Comparison of ENCODE assay signal across 1 cellular context in genomic region chr21:32300117-32300681, GRCh38.
A peak's percentile ranks its signal among the peaks of the same experiment; 100 is the strongest.
TF ChIP-seq lines count a peak whose summit lies in the region.

No MANE protein-coding gene starts in this region.

TF ChIP-seq in K562, 482 proteins besides CTCF, POLR2A, EP300 and RAD21 (continues in another document):
- TF ChIP-seq LEF1 (IDR thresholded peaks at IDR 0.05), result peak; percentile 79; the same call in 1 of the 2 replicates
- TF ChIP-seq KDM2B (CRISPR knock-in tag; IDR thresholded peaks at IDR 0.05), result no peak
- no peak for TF ChIP-seq BACH1 (tag; IDR thresholded peaks at IDR 0.05)
- TF ChIP-seq NR2C2 (CRISPR knock-in tag; IDR thresholded peaks at IDR 0.05), result peak; percentile 63
- no peak for TF ChIP-seq NR2C2 (tag; IDR thresholded peaks at IDR 0.05)
- no peak for TF ChIP-seq ZNF766 (CRISPR knock-in tag; conservative IDR thresholded peaks at IDR 0.05)
- TF ChIP-seq ZNF707 (CRISPR knock-in tag; conservative IDR thresholded peaks at IDR 0.05), result peak; percentile 61
- TF ChIP-seq HMG20A (CRISPR knock-in tag; conservative IDR thresholded peaks at IDR 0.05), result no peak
- no peak for TF ChIP-seq IFI16 (CRISPR knock-in tag; IDR thresholded peaks at IDR 0.05)
- TF ChIP-seq C11orf30 (IDR thresholded peaks at IDR 0.05; ENCODE audit: low read depth), result no peak
- TF ChIP-seq HLTF (IDR thresholded peaks at IDR 0.05), result no peak
- TF ChIP-seq BRF2 (IDR thresholded peaks at IDR 0.05; ENCODE audit: borderline replicate concordance, insufficient read depth, insufficient read length), result no peak
- no peak for TF ChIP-seq CREM (IDR thresholded peaks at IDR 0.05; ENCODE audit: low read depth)
- TF ChIP-seq ELK1 (CRISPR knock-in tag; IDR thresholded peaks at IDR 0.05), result no peak
- TF ChIP-seq RBBP5 (IDR thresholded peaks at IDR 0.05; ENCODE audit: borderline replicate concordance, insufficient read depth, low read length, poor library complexity, severe bottlenecking), result no peak
- no peak for TF ChIP-seq FOS (IDR thresholded peaks at IDR 0.05; ENCODE audit: extremely low read depth, insufficient read length)
- TF ChIP-seq CHD7 (IDR thresholded peaks at IDR 0.05; ENCODE audit: low read depth, low read length), result no peak
- no peak for TF ChIP-seq RAD51 (IDR thresholded peaks at IDR 0.05; ENCODE audit: borderline replicate concordance, low read depth)
- peak in 1 of 2 experiments; percentile 70; a peak in 1 of 3 replicates for TF ChIP-seq CBX3 (IDR thresholded peaks at IDR 0.05; ENCODE audit: borderline replicate concordance in 1 of 2, low read length in 2 of 2)
- TF ChIP-seq ZFP36 (IDR thresholded peaks at IDR 0.05; ENCODE audit: low read depth, low read length, partially characterized antibody), result no peak
- no peak for TF ChIP-seq TCF15 (CRISPR knock-in tag; IDR thresholded peaks at IDR 0.05)
- TF ChIP-seq DPF2 (IDR thresholded peaks at IDR 0.05), result no peak
- no peak for TF ChIP-seq NCOA2 (IDR thresholded peaks at IDR 0.05; ENCODE audit: partially characterized antibody in 2 of 2)
- no peak for TF ChIP-seq ZNF23 (CRISPR knock-in tag; IDR thresholded peaks at IDR 0.05)
- no peak for TF ChIP-seq E2F1 (CRISPR knock-in tag; IDR thresholded peaks at IDR 0.05)
- no peak for TF ChIP-seq THRAP3 (IDR thresholded peaks at IDR 0.05; ENCODE audit: borderline replicate concordance)
- no peak for TF ChIP-seq TCF7 (IDR thresholded peaks at IDR 0.05; ENCODE audit: borderline replicate concordance)
- TF ChIP-seq HSF4 (CRISPR knock-in tag; IDR thresholded peaks at IDR 0.05; ENCODE audit: borderline replicate concordance), result no peak
- TF ChIP-seq POLR3G (IDR thresholded peaks at IDR 0.05; ENCODE audit: extremely low read depth, insufficient read length, insufficient replicate concordance), result no peak
- no peak for TF ChIP-seq RCOR1 (IDR thresholded peaks at IDR 0.05; ENCODE audit: borderline replicate concordance in 1 of 2, low read depth in 2 of 2, low read length in 2 of 2)
- no peak for TF ChIP-seq SMAD2 (IDR thresholded peaks at IDR 0.05; ENCODE audit: low read depth, low read length)
- no peak for TF ChIP-seq PURB (CRISPR knock-in tag; IDR thresholded peaks at IDR 0.05; ENCODE audit: low read depth)
- no peak for TF ChIP-seq KLF13 (tag; IDR thresholded peaks at IDR 0.05; ENCODE audit: borderline replicate concordance, low read depth)
- TF ChIP-seq ZNF75A (CRISPR knock-in tag; IDR thresholded peaks at IDR 0.05), result no peak
- TF ChIP-seq AFF4 (CRISPR knock-in tag; IDR thresholded peaks at IDR 0.05), result no peak
- TF ChIP-seq RERE (CRISPR knock-in tag; IDR thresholded peaks at IDR 0.05; ENCODE audit: borderline replicate concordance), result no peak
- TF ChIP-seq COPS2 (conservative IDR thresholded peaks at IDR 0.05), result no peak
